In the genomic region with DNA sequence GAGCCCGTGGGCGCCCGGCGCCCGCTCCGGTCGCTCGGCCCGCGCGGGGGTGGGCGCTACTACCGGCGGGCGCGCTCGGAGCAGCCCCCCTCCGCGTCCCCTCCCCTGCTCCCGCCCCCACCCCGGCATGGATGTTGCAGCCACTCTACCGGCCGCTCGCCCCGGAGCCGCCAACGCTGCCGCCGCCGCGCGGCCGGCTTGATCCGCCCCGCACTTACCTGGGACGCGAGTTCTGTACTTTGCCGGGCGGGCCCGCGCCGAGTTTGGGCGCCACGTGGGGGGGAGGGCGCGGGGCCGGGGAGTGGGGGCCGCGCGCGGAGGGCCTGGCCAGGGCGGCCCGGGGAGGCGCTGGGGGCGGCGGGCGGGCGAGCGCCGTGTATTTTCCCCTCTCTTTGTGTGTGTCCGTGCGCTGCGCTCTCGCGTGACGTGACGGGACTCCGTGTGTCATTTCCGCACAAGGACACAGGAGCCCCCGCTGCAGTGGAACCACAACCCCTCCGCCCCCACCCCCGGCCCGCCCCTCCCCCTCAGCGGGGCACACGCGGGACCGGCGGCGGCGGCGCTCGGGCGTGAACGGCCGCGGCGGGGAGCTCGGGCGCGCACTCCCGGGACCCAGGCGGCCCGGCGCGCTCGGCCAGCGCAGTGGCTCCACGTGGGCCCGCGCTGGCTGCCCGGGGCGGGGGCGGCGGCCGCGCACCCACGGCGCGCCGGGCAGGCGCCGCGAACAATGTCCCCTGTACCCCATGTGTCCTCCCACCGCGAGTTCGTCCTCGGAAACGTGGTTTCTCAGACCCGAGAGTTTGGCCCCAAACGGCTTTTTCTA, we compare ENCODE assay signal across 8 cellular contexts. TPM values are rescaled to one million over a fixed set of nuclear protein-coding genes. Genes with fewer than 3 reads are reported as not detected.
DNase-seq lines count a peak whose midpoint lies in the region; ATAC-seq and TF ChIP-seq lines count a peak whose summit lies in the region.

A gene (minus strand): TSS at position 644 of the 823 bp plus-strand sequence. CDS start 16,230 bp downstream, outside the sequence.

- POLR2A ChIA-PET in activated CD4-positive, alpha-beta memory T cell treated with anti-CD3 and anti-CD28 coated beads for 36 hours (lab: Charles Lee), result interaction anchor here (0.9 to 1.1 kb wide), 2 partner anchors 52 to 87 kb away, joined by 3 to 4 read pairs; a partner anchor contains a TSS

- no peak within 1 kb of the TSS for H3K27ac Mint-ChIP-seq in activated CD4-positive, alpha-beta memory T cell treated with anti-CD3 and anti-CD28 coated beads for 36 hours
- H3K27ac Mint-ChIP-seq in effector memory CD8-positive, alpha-beta T cell, result no peak within 1 kb of the TSS
- peak within 1 kb of the TSS; percentile 70 for H3K27ac Mint-ChIP-seq in stimulated activated naive CD8-positive, alpha-beta T cell treated with anti-CD3 and anti-CD28 coated beads, Interleukin-15, Interleukin-2, amounts not matched to agents 100 ng/mL and 50 ng/mL, for 24 hours

- no peaks in the 10 kb centered on the region for H3K9me3 ChIP-seq in DOHH2 (ENCODE audit: control insufficient read depth, insufficient read depth, low read length)
- H3K9me3 ChIP-seq in Karpas-422 (ENCODE audit: low read length), result no peaks in the 10 kb centered on the region
- H3K9me3 ChIP-seq in mesodermal cell (ENCODE audit: control insufficient read depth, low read length), result no peaks in the 10 kb centered on the region

- H3K4me2 ChIP-seq in DOHH2 (ENCODE audit: low read length), result peak within 1 kb of the TSS; percentile 88
- H3K4me2 ChIP-seq in Karpas-422 (ENCODE audit: low read depth, low read length, poor library complexity, severe bottlenecking), result peak within 1 kb of the TSS; percentile 98

- H3K4me3 ChIP-seq in DOHH2 (ENCODE audit: low read length) (peak within 1 kb of the TSS; percentile 87), Karpas-422 (ENCODE audit: low read length) (peak within 1 kb of the TSS; percentile 80), mesodermal cell (ENCODE audit: extremely low read depth, insufficient read depth, low read length, poor library complexity, severe bottlenecking) (peak within 1 kb of the TSS; percentile 56)

- H2AFZ ChIP-seq in Karpas-422 (ENCODE audit: low read length), result peak within 1 kb of the TSS; percentile 86

- no peak for TF ChIP-seq CTCF in DOHH2 (IDR thresholded peaks at IDR 0.05; ENCODE audit: low read depth, low read length, poor library complexity, severe bottlenecking)

- DNase-seq in Karpas-422 (peak; percentile 78), iPS-NIHi7 (ENCODE audit: extremely low spot score) (no peak)
- DNase-seq in activated CD4-positive, alpha-beta memory T cell treated with anti-CD3 and anti-CD28 coated beads for 36 hours, result peak; percentile 45
- DNase-seq in effector memory CD8-positive, alpha-beta T cell, result peak in 2 of 3 experiments; percentile 8 to 28

- CTCF ChIA-PET in activated CD4-positive, alpha-beta memory T cell treated with anti-CD3 and anti-CD28 coated beads for 36 hours (lab: Charles Lee), result interaction anchor here (0.5 to 1.9 kb wide), 7 partner anchors 10 to 344 kb away, joined by 3 to 10 read pairs (median 4); a partner anchor contains a TSS

- H3K79me2 ChIP-seq in DOHH2 (ENCODE audit: control insufficient read depth, low read length) (peaks cover 18% of the 10 kb centered on the region), Karpas-422 (ENCODE audit: low read length) (peaks cover 30% of the 10 kb centered on the region)

- H3K4me3 Mint-ChIP-seq in activated CD4-positive, alpha-beta memory T cell treated with anti-CD3 and anti-CD28 coated beads for 36 hours, result peak within 1 kb of the TSS; percentile 71
- peak within 1 kb of the TSS; percentile 78 for H3K4me3 Mint-ChIP-seq in effector memory CD8-positive, alpha-beta T cell
- H3K4me3 Mint-ChIP-seq in stimulated activated naive CD8-positive, alpha-beta T cell treated with anti-CD3 and anti-CD28 coated beads, Interleukin-15, Interleukin-2, amounts not matched to agents 100 ng/mL and 50 ng/mL, for 24 hours, result peak within 1 kb of the TSS; percentile 78

- H3K9me3 Mint-ChIP-seq in activated CD4-positive, alpha-beta memory T cell treated with anti-CD3 and anti-CD28 coated beads for 36 hours, result no peaks in the 10 kb centered on the region
- H3K9me3 Mint-ChIP-seq in effector memory CD8-positive, alpha-beta T cell, result no peaks in the 10 kb centered on the region
- H3K9me3 Mint-ChIP-seq in stimulated activated naive CD8-positive, alpha-beta T cell treated with anti-CD3 and anti-CD28 coated beads, Interleukin-15, Interleukin-2, amounts not matched to agents 100 ng/mL and 50 ng/mL, for 24 hours, result no peaks in the 10 kb centered on the region

- H3K27ac ChIP-seq in DOHH2 (ENCODE audit: low read depth, low read length) (peak within 1 kb of the TSS; percentile 89), Karpas-422 (ENCODE audit: low read length) (peak within 1 kb of the TSS; percentile 95), mesodermal cell (ENCODE audit: low read depth, low read length, severe bottlenecking) (peak within 1 kb of the TSS; percentile 93)

- peaks cover 32% of the 10 kb centered on the region for H3F3A ChIP-seq in DOHH2 (ENCODE audit: control insufficient read depth, insufficient read depth)

- no peaks in the 10 kb centered on the region for H3K36me3 Mint-ChIP-seq in activated CD4-positive, alpha-beta memory T cell treated with anti-CD3 and anti-CD28 coated beads for 36 hours
- H3K36me3 Mint-ChIP-seq in effector memory CD8-positive, alpha-beta T cell (ENCODE audit: insufficient read depth), result peaks cover 10% of the 10 kb centered on the region
- peaks cover 2% of the 10 kb centered on the region for H3K36me3 Mint-ChIP-seq in stimulated activated naive CD8-positive, alpha-beta T cell treated with anti-CD3 and anti-CD28 coated beads, Interleukin-15, Interleukin-2, amounts not matched to agents 100 ng/mL and 50 ng/mL, for 24 hours (ENCODE audit: low read depth)

- H3K9me2 ChIP-seq in DOHH2 (replicated peaks; ENCODE audit: control insufficient read depth, low read length) (no peaks in the 10 kb centered on the region), Karpas-422 (replicated peaks; ENCODE audit: insufficient read depth, low read length) (no peaks in the 10 kb centered on the region)

- no peaks in the 10 kb centered on the region for H4K20me1 ChIP-seq in DOHH2 (ENCODE audit: control insufficient read depth, insufficient read depth, low read depth, low read length)
- H4K20me1 ChIP-seq in Karpas-422 (ENCODE audit: insufficient read depth, low read depth, low read length), result no peaks in the 10 kb centered on the region

- no peaks in the 10 kb centered on the region for H3K27me3 ChIP-seq in DOHH2 (ENCODE audit: control insufficient read depth, low read length)
- no peaks in the 10 kb centered on the region for H3K27me3 ChIP-seq in Karpas-422 (ENCODE audit: low read length)

- peaks cover 7% of the 10 kb centered on the region for H3K27me3 Mint-ChIP-seq in activated CD4-positive, alpha-beta memory T cell treated with anti-CD3 and anti-CD28 coated beads for 36 hours
- peaks cover 6 to 12% of the 10 kb centered on the region in 2 donors for H3K27me3 Mint-ChIP-seq in effector memory CD8-positive, alpha-beta T cell
- peaks cover 9% of the 10 kb centered on the region for H3K27me3 Mint-ChIP-seq in stimulated activated naive CD8-positive, alpha-beta T cell treated with anti-CD3 and anti-CD28 coated beads, Interleukin-15, Interleukin-2, amounts not matched to agents 100 ng/mL and 50 ng/mL, for 24 hours

- peak within 1 kb of the TSS; percentile 93 for H3K9ac ChIP-seq in Karpas-422 (ENCODE audit: low read length)

- H3K36me3 ChIP-seq in DOHH2 (ENCODE audit: control insufficient read depth, low read length) (no peaks in the 10 kb centered on the region), Karpas-422 (ENCODE audit: insufficient read depth, low read length) (no peaks in the 10 kb centered on the region), mesodermal cell (ENCODE audit: control insufficient read depth, insufficient read depth, low read length) (no peaks in the 10 kb centered on the region)

- 0% methylated on average over 33 to 52 of the region's 120 CpGs for WGBS in mesodermal cell (ENCODE audit: insufficient coverage in 2 of 2), 2 experiments

- intact Hi-C loops in activated CD4-positive, alpha-beta memory T cell treated with anti-CD3 and anti-CD28 coated beads for 36 hours (cut with micrococcal nuclease), result loop anchor here (1.0 to 10.0 kb wide), 3 partner anchors 53 to 340 kb away; a partner anchor contains a TSS

- H3K4me1 ChIP-seq in DOHH2 (ENCODE audit: control insufficient read depth, low read length), result peaks cover 52% of the 10 kb centered on the region
- H3K4me1 ChIP-seq in Karpas-422 (ENCODE audit: low read length), result peaks cover 56% of the 10 kb centered on the region
- H3K4me1 ChIP-seq in mesodermal cell (ENCODE audit: control insufficient read depth, insufficient read depth, low read length, poor library complexity, severe bottlenecking), result no peaks in the 10 kb centered on the region

- peaks cover 18% of the 10 kb centered on the region for H3K4me1 Mint-ChIP-seq in activated CD4-positive, alpha-beta memory T cell treated with anti-CD3 and anti-CD28 coated beads for 36 hours (ENCODE audit: low read depth)
- peaks cover 7 to 8% of the 10 kb centered on the region in 2 donors for H3K4me1 Mint-ChIP-seq in effector memory CD8-positive, alpha-beta T cell (ENCODE audit: low read depth in 2 of 2)
- peaks cover 21% of the 10 kb centered on the region for H3K4me1 Mint-ChIP-seq in stimulated activated naive CD8-positive, alpha-beta T cell treated with anti-CD3 and anti-CD28 coated beads, Interleukin-15, Interleukin-2, amounts not matched to agents 100 ng/mL and 50 ng/mL, for 24 hours (ENCODE audit: low read depth)

- ATAC-seq in GM21576 (IDR thresholded peaks at IDR 0.05; ENCODE audit: unreplicated experiment), result peak; percentile 21
- peak; percentile 37 for ATAC-seq in effector memory CD8-positive, alpha-beta T cell (replicated peaks)

RNA-seq across cellular contexts. Expression of the gene that starts here (rescaled TPM):
- 6.2 and 7.7 TPM in 2 replicates for total RNA-seq in Karpas-422 (2014; rRNA removed; shearing (Covaris generic); ENCODE audit: low replicate concordance)
- 1 to 10 TPM; 4.4 to 4.5 TPM for total RNA-seq in activated CD4-positive, alpha-beta memory T cell treated with anti-CD3 and anti-CD28 coated beads for 36 hours
- 3.2 TPM for polyA plus RNA-seq in mesodermal cell (2013, experiment 1 of 2)
- polyA plus RNA-seq in mesodermal cell (2013, experiment 2 of 2), result 3.2 TPM
